Comparison of ENCODE assay signal across 27 cellular contexts in the genomic region with DNA sequence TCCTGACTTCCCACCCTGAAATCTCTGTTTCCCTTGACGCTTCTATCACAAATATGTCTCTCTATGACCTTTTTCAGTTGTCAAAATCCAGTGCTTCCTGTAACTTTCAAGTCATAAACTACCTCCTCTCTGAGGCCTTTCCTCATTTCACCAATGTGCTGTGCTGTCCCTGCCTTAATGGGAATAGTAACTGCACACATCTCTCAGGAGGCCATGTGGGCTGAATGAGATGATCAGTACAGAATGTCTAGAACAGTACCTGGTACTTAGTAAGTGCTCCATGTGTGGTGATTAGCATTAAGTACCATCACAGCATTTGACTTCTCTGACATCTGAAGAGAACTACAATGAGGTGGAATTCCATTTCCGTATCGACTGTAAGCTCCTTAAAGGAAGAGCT.
"Had no signal": no experiment of that assay in that cellular context is flagged by ENCODE, and none has a peak within 500 bp of the region (broad histone marks: within the 10 kb centered on the region; RNA-seq: fewer than 3 reads in every experiment).

No MANE protein-coding gene starts in this region.

- H3K27ac ChIP-seq: heart right ventricle, hepatocyte, left ventricle myocardium inferior, neural progenitor cell, neutrophil, parathyroid adenoma, right atrium auricular region, right lobe of liver, stomach, testis, vagina had no signal

- H3K4me1 Mint-ChIP-seq: neural progenitor cell; stimulated activated naive B cell treated with anti-CD40 and anti-IgM and Interleukin-4, amounts not matched to agents 10 μg/mL and 1 μg/mL and 100 μg/mL, for 72 hours had no signal

- H3K4me1 ChIP-seq: heart right ventricle, left ventricle myocardium inferior, neural progenitor cell, parathyroid adenoma, right atrium auricular region, right lobe of liver, testis, vagina had no signal

- H3K9me3 Mint-ChIP-seq: natural killer cell treated with Interleukin-12 subunit alpha and Interleukin-12 subunit beta and Interleukin-15 and Interleukin-18, amount 100 ng/mL, for 72 hours; neural progenitor cell; stimulated activated naive B cell treated with anti-CD40 and anti-IgM and Interleukin-4, amounts not matched to agents 10 μg/mL and 1 μg/mL and 100 μg/mL, for 72 hours; type B pancreatic cell had no signal

- DNase-seq: heart right ventricle; islet precursor cell; left ventricle myocardium inferior; midbrain; mucosa of descending colon; naive thymus-derived CD4-positive, alpha-beta T cell; occipital lobe; right lobe of liver; stimulated activated CD4-positive, alpha-beta T cell treated with anti-CD3 and anti-CD28 coated beads, Interleukin-12 subunit alpha, Interleukin-12 subunit beta, amount 100 ng/mL, for 4 hours; stimulated activated CD4-positive, alpha-beta T cell treated with anti-CD3 and anti-CD28 coated beads, Interleukin-15, amount 100 ng/mL, for 24 hours; stimulated activated CD4-positive, alpha-beta T cell treated with anti-CD3 and anti-CD28 coated beads, Interleukin-2, amount 100 ng/mL, for 24 hours; stimulated activated CD4-positive, alpha-beta T cell treated with anti-CD3 and anti-CD28 coated beads, Interleukin-4, amount 100 ng/mL, for 1 hour; stimulated activated naive B cell treated with anti-CD40 and anti-IgM and Interleukin-4, amounts not matched to agents 10 μg/mL and 1 μg/mL and 100 μg/mL, for 72 hours; stimulated activated naive CD8-positive, alpha-beta T cell treated with anti-CD3 and anti-CD28 coated beads, Interleukin-15, Interleukin-2, amounts not matched to agents 100 U/mL and 50 U/mL, for 24 hours; stomach; testis had no signal

- H3K79me2 ChIP-seq: hepatocyte, parathyroid adenoma had no signal

- H3K9ac ChIP-seq: neural progenitor cell, parathyroid adenoma had no signal

- H2AFZ ChIP-seq: hepatocyte, neural progenitor cell, parathyroid adenoma had no signal

- H3K36me3 Mint-ChIP-seq: naive thymus-derived CD4-positive, alpha-beta T cell; natural killer cell treated with Interleukin-12 subunit alpha and Interleukin-12 subunit beta and Interleukin-15 and Interleukin-18, amount 100 ng/mL, for 72 hours; neural progenitor cell; stimulated activated naive B cell treated with anti-CD40 and anti-IgM and Interleukin-4, amounts not matched to agents 10 μg/mL and 1 μg/mL and 100 μg/mL, for 72 hours; type B pancreatic cell had no signal

- H3K36me3 ChIP-seq: heart right ventricle, left ventricle myocardium inferior, neural progenitor cell, neutrophil, right atrium auricular region, right lobe of liver, stomach, tibial nerve, vagina had no signal

- H3K4me3 ChIP-seq: heart right ventricle, hepatocyte, left ventricle myocardium inferior, lung, mucosa of descending colon, neural progenitor cell, right atrium auricular region, right lobe of liver, skin epidermis, stomach, testis, tibial nerve, vagina had no signal

- H3K27me3 ChIP-seq: neural progenitor cell, right atrium auricular region, right lobe of liver, stomach, testis, tibial nerve, vagina had no signal

- H3K4me2 ChIP-seq: hepatocyte, neural progenitor cell had no signal

- ATAC-seq: heart right ventricle; mucosa of descending colon; naive thymus-derived CD4-positive, alpha-beta T cell; natural killer cell treated with Interleukin-12 subunit alpha and Interleukin-12 subunit beta and Interleukin-15 and Interleukin-18, amount 100 ng/mL, for 72 hours; stimulated activated naive B cell treated with anti-CD40 and anti-IgM and Interleukin-4, amounts not matched to agents 10 μg/mL and 1 μg/mL and 100 μg/mL, for 72 hours; stimulated activated naive CD8-positive, alpha-beta T cell treated with anti-CD3 and anti-CD28 coated beads, Interleukin-15, Interleukin-2, amounts not matched to agents 100 U/mL and 50 U/mL, for 24 hours had no signal

- H3K27ac Mint-ChIP-seq: naive thymus-derived CD4-positive, alpha-beta T cell; natural killer cell treated with Interleukin-12 subunit alpha and Interleukin-12 subunit beta and Interleukin-15 and Interleukin-18, amount 100 ng/mL, for 72 hours; neural progenitor cell; stimulated activated naive B cell treated with anti-CD40 and anti-IgM and Interleukin-4, amounts not matched to agents 10 μg/mL and 1 μg/mL and 100 μg/mL, for 72 hours; type B pancreatic cell had no signal

- H3K9me3 ChIP-seq: heart right ventricle, left ventricle myocardium inferior, mucosa of descending colon, neutrophil, right atrium auricular region, right lobe of liver, stomach, testis, tibial nerve, vagina had no signal

- H3K4me3 Mint-ChIP-seq: naive thymus-derived CD4-positive, alpha-beta T cell; natural killer cell treated with Interleukin-12 subunit alpha and Interleukin-12 subunit beta and Interleukin-15 and Interleukin-18, amount 100 ng/mL, for 72 hours; neural progenitor cell; stimulated activated naive B cell treated with anti-CD40 and anti-IgM and Interleukin-4, amounts not matched to agents 10 μg/mL and 1 μg/mL and 100 μg/mL, for 72 hours; type B pancreatic cell had no signal
